In genomic region chr1:110557481-110557880, GRCh38 we compare ENCODE assay signal across 32 cellular contexts. TPM values are rescaled to one million over a fixed set of nuclear protein-coding genes. Genes with fewer than 3 reads are reported as not detected.
"Had no signal": no experiment of that assay in that cellular context is flagged by ENCODE, and none has a peak within 500 bp of the region (broad histone marks: within the 10 kb centered on the region; RNA-seq: fewer than 3 reads in every experiment).

No MANE protein-coding gene starts in this region.

- H2AFZ ChIP-seq: neural progenitor cell, parathyroid adenoma had no signal

- H3K4me3 ChIP-seq: neural progenitor cell, ovary, psoas muscle, right lobe of liver, sigmoid colon, stomach, thoracic aorta, thyroid gland, tibial nerve, upper lobe of right lung, uterus had no signal

- H3K9me3 Mint-ChIP-seq: natural killer cell; nephron; neural progenitor cell; stimulated activated effector memory CD8-positive, alpha-beta T cell treated with anti-CD3 and anti-CD28 coated beads, Interleukin-12 subunit alpha, Interleukin-12 subunit beta, amount 100 ng/mL, for 72 hours; stimulated activated naive B cell treated with anti-CD40 and anti-IgM and Interleukin-4, amounts not matched to agents 10 μg/mL and 1 μg/mL and 100 μg/mL, for 72 hours; stimulated activated naive CD8-positive, alpha-beta T cell treated with anti-CD3 and anti-CD28 coated beads, Interleukin-15, Interleukin-2, amounts not matched to agents 100 ng/mL and 50 ng/mL, for 24 hours had no signal

- ATAC-seq: natural killer cell; psoas muscle; right cardiac atrium; right lobe of liver; stimulated activated effector memory CD8-positive, alpha-beta T cell treated with anti-CD3 and anti-CD28 coated beads, Interleukin-12 subunit alpha, Interleukin-12 subunit beta, amount 100 ng/mL, for 72 hours; stimulated activated naive B cell treated with anti-CD40 and anti-IgM and Interleukin-4, amounts not matched to agents 10 μg/mL and 1 μg/mL and 100 μg/mL, for 72 hours; upper lobe of right lung had no signal

- H3K9me3 ChIP-seq: ovary, psoas muscle, right lobe of liver, sigmoid colon, stomach, thoracic aorta, thyroid gland, tibial nerve, upper lobe of right lung, uterus had no signal

- H3K36me3 ChIP-seq: neural progenitor cell, ovary, right lobe of liver, sigmoid colon, stomach, thoracic aorta, thyroid gland, tibial nerve, upper lobe of right lung, uterus had no signal

- H3K4me1 Mint-ChIP-seq: nephron had no signal

- H3K4me1 ChIP-seq: neural progenitor cell, parathyroid adenoma, right lobe of liver, upper lobe of right lung, uterus had no signal

- H3K79me2 ChIP-seq: parathyroid adenoma had no signal

- H3K27me3 ChIP-seq: ovary, thyroid gland, tibial nerve, uterus had no signal

- H3K27ac ChIP-seq: neural progenitor cell, ovary, parathyroid adenoma, psoas muscle, right lobe of liver, stomach, thoracic aorta, thyroid gland, upper lobe of right lung, uterus had no signal

- H3K27ac Mint-ChIP-seq: natural killer cell; nephron; neural progenitor cell; progenitor cell of endocrine pancreas; stimulated activated effector memory CD8-positive, alpha-beta T cell treated with anti-CD3 and anti-CD28 coated beads, Interleukin-12 subunit alpha, Interleukin-12 subunit beta, amount 100 ng/mL, for 72 hours; stimulated activated naive B cell treated with anti-CD40 and anti-IgM and Interleukin-4, amounts not matched to agents 10 μg/mL and 1 μg/mL and 100 μg/mL, for 72 hours; stimulated activated naive CD8-positive, alpha-beta T cell treated with anti-CD3 and anti-CD28 coated beads, Interleukin-15, Interleukin-2, amounts not matched to agents 100 ng/mL and 50 ng/mL, for 24 hours had no signal

- H3K4me2 ChIP-seq: neural progenitor cell had no signal

- H3K36me3 Mint-ChIP-seq: natural killer cell; neural progenitor cell; stimulated activated effector memory CD8-positive, alpha-beta T cell treated with anti-CD3 and anti-CD28 coated beads, Interleukin-12 subunit alpha, Interleukin-12 subunit beta, amount 100 ng/mL, for 72 hours; stimulated activated naive B cell treated with anti-CD40 and anti-IgM and Interleukin-4, amounts not matched to agents 10 μg/mL and 1 μg/mL and 100 μg/mL, for 72 hours had no signal

- H3K4me3 Mint-ChIP-seq: natural killer cell; nephron; neural progenitor cell; stimulated activated effector memory CD8-positive, alpha-beta T cell treated with anti-CD3 and anti-CD28 coated beads, Interleukin-12 subunit alpha, Interleukin-12 subunit beta, amount 100 ng/mL, for 72 hours; stimulated activated naive B cell treated with anti-CD40 and anti-IgM and Interleukin-4, amounts not matched to agents 10 μg/mL and 1 μg/mL and 100 μg/mL, for 72 hours; stimulated activated naive CD8-positive, alpha-beta T cell treated with anti-CD3 and anti-CD28 coated beads, Interleukin-15, Interleukin-2, amounts not matched to agents 100 ng/mL and 50 ng/mL, for 24 hours had no signal

- H3K9ac ChIP-seq: neural progenitor cell, parathyroid adenoma had no signal

- DNase-seq: natural killer cell; occipital lobe; ovary; psoas muscle; right cardiac atrium; right lobe of liver; sigmoid colon; small intestine; stimulated activated CD4-positive, alpha-beta T cell treated with anti-CD3 and anti-CD28 coated beads, Interleukin-15, amount 100 ng/mL, for 24 hours; stimulated activated CD4-positive, alpha-beta T cell treated with anti-CD3 and anti-CD28 coated beads, Interleukin-2, amount 100 ng/mL, for 24 hours; stimulated activated CD4-positive, alpha-beta T cell treated with anti-CD3 and anti-CD28 coated beads, Interleukin-2, amount 100 ng/mL, for 48 hours; stimulated activated CD4-positive, alpha-beta T cell treated with anti-CD3 and anti-CD28 coated beads, Interleukin-4, amount 100 ng/mL, for 24 hours; stimulated activated naive B cell treated with anti-CD40 and anti-IgM and Interleukin-4, amounts not matched to agents 10 μg/mL and 1 μg/mL and 100 μg/mL, for 72 hours; stimulated activated naive CD4-positive, alpha-beta T cell treated with Interleukin-2 at 50 U/mL for 16 hours; stomach; thyroid gland; trophoblast cell; upper lobe of right lung; uterus had no signal

RNA-seq across cellular contexts. Expression of gene KCNA10, which starts 38.5 kb away (rescaled TPM):
- total RNA-seq: natural killer cell, occipital lobe, osteoblast, ovary, progenitor cell of endocrine pancreas, psoas muscle, renal cortical epithelial cell, right cardiac atrium, right lobe of liver, sigmoid colon, subcutaneous adipose tissue, temporal lobe, thoracic aorta, thyroid gland, tibial nerve, upper lobe of right lung, urinary bladder, uterus had no signal

RNA-seq across cellular contexts. Expression of gene KCNA2, which starts 48.7 kb away (rescaled TPM):
- total RNA-seq: osteoblast, renal cortical epithelial cell had no signal
